Comparison of ENCODE assay signal across 8 cellular contexts in the genomic region with DNA sequence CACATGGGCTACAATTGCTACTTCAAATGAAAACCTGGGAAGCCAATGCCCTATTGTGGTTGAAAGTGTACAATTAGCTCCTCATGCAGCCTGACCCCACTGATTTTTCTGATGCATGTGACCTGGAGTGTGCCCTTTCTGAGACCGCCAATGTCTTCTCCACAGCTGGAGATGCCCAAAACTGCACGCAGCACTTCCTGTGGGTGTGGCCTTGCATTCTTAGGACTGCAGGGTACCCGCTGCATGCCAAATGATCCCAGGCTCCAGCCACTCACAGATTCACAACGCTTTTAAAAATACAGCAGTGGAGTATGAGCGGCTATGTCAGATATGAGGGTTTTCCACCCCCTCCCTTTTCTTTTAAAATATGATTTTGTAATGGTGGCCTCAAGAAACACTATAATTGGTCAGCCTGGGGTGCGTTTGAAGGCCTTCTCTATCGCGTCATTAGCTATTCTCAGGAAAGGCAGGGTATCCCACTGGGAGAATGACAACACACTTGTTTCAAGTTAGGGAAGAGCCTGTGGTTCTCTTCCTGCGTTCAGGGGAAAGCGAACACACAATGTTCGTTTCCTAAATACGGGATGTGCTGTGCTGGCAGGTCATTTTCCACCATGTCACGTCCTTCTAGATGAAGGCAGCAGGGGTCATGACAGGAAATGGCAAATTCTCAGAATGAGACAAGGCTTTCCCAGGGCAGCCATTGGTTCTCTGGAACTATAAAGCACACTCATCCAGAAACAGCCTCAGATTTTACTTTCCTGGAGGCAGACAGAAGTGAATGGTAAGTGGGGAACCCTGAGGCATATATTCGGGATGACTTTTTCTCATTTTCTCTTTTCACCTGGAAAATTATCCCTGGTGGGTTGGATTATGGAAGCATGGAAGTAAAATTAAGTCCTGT. TPM values are rescaled to one million over a fixed set of nuclear protein-coding genes. Genes with fewer than 3 reads are reported as not detected.
DNase-seq lines count a peak whose midpoint lies in the region; FAIRE-seq and TF ChIP-seq lines count a peak whose summit lies in the region.

A gene with protein sequence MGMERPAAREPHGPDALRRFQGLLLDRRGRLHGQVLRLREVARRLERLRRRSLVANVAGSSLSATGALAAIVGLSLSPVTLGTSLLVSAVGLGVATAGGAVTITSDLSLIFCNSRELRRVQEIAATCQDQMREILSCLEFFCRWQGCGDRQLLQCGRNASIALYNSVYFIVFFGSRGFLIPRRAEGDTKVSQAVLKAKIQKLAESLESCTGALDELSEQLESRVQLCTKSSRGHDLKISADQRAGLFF (plus strand): TSS at position 749 of the 904 bp plus-strand sequence. CDS start 33 bp downstream, at position 782.

- DNase-seq in T-helper 1 cell (no peak), astrocyte (ENCODE audit: low read depth) (no peak), smooth muscle cell of the brain vasculature (ENCODE audit: low read depth, low spot score) (peak; percentile 96), mucosa of gallbladder (ENCODE audit: low spot score) (no peak), cerebellar nuclear complex (lab: John Stamatoyannopoulos, UW) (no peak), NCI-H526 (lab: John Stamatoyannopoulos, UW) (no peak)

- peaks cover 6% of the 10 kb centered on the region for H3K9me3 Mint-ChIP-seq in astrocyte (ENCODE audit: unreplicated experiment)

- H3K4me1 ChIP-seq in astrocyte (ENCODE audit: insufficient read depth, low read length) (peaks cover 23% of the 10 kb centered on the region), iPS-18a (ENCODE audit: control insufficient read depth, low read depth, low read length) (peaks cover 23% of the 10 kb centered on the region)

- intact Hi-C loops in T-helper 1 cell treated with Interleukin-12 subunit alpha and Interleukin-12 subunit beta and Interleukin-4 antibody, amounts not matched to agents 30 ng/mL and 1 ng/mL, for 36 hours (cut with micrococcal nuclease) = loop anchor here (5.0 kb wide), 2 partner anchors 223 to 257 kb away; a partner anchor contains a TSS

- H3K79me2 ChIP-seq in astrocyte (ENCODE audit: insufficient read depth, low read length) = peaks cover 9% of the 10 kb centered on the region

- H4K20me1 ChIP-seq in astrocyte (ENCODE audit: insufficient read depth, low read length) = no peaks in the 10 kb centered on the region

- H3K9ac ChIP-seq in astrocyte (ENCODE audit: low read length) (peak within 1 kb of the TSS; percentile 86), iPS-18a (ENCODE audit: low read length) (no peak within 1 kb of the TSS)

- peaks cover 3% of the 10 kb centered on the region for H3K4me1 Mint-ChIP-seq in astrocyte (ENCODE audit: low read depth, unreplicated experiment)

- H3K4me2 ChIP-seq in astrocyte (ENCODE audit: low read length) = peak within 1 kb of the TSS; percentile 90

- H3K27ac Mint-ChIP-seq in astrocyte (ENCODE audit: unreplicated experiment) = no peak within 1 kb of the TSS

- no peaks in the 10 kb centered on the region for H3K36me3 Mint-ChIP-seq in astrocyte (ENCODE audit: low read depth, unreplicated experiment)

- H3K4me3 ChIP-seq in astrocyte (ENCODE audit: insufficient read depth, low read depth, low read length) (peak within 1 kb of the TSS; percentile 64), iPS-18a (ENCODE audit: low read length) (peak within 1 kb of the TSS; percentile 31)

- H3K27me3 ChIP-seq in astrocyte (ENCODE audit: insufficient read depth, low read length) (no peaks in the 10 kb centered on the region), iPS-18a (ENCODE audit: control insufficient read depth, insufficient read depth, low read length) (peaks cover 34% of the 10 kb centered on the region)

- peak within 1 kb of the TSS; percentile 67 for H3K4me3 Mint-ChIP-seq in astrocyte (ENCODE audit: unreplicated experiment)

- peaks cover 3% of the 10 kb centered on the region for H3K27me3 Mint-ChIP-seq in astrocyte (ENCODE audit: low read depth, unreplicated experiment)

- TF ChIP-seq CTCF in astrocyte (IDR thresholded peaks at IDR 0.05; ENCODE audit: insufficient read depth, low read depth, low read length) = no peak

- H3K27ac ChIP-seq in astrocyte (ENCODE audit: low read depth, low read length) (peak within 1 kb of the TSS; percentile 84), iPS-18a (ENCODE audit: low read length) (no peak within 1 kb of the TSS)

- no peaks in the 10 kb centered on the region for H3K36me3 ChIP-seq in astrocyte (ENCODE audit: insufficient read depth, low read length)
- no peaks in the 10 kb centered on the region for H3K36me3 ChIP-seq in iPS-18a (ENCODE audit: control insufficient read depth, low read depth, low read length)

- H3K9me3 ChIP-seq in astrocyte (ENCODE audit: insufficient read depth, low read depth, low read length) (no peaks in the 10 kb centered on the region), iPS-18a (ENCODE audit: control insufficient read depth, low read depth, low read length) (no peaks in the 10 kb centered on the region)

- FAIRE-seq in astrocyte (lab: Jason Lieb, UNC) = no peak

- peak within 1 kb of the TSS; percentile 97 for H2AFZ ChIP-seq in astrocyte (ENCODE audit: low read depth, low read length)

RNA-seq across cellular contexts. Expression of the gene that starts here (rescaled TPM):
- total RNA-seq in T-helper 1 cell treated with Interleukin-12 subunit alpha and Interleukin-12 subunit beta and Interleukin-4 antibody, amounts not matched to agents 30 ng/mL and 1 ng/mL, for 36 hours = 7.3 and 11.0 TPM in 2 replicates
- 0.38 and 0.70 TPM in 2 replicates for total RNA-seq in astrocyte
- total RNA-seq in mucosa of gallbladder = 8.0 TPM
